Comparison of ENCODE assay signal across 14 cellular contexts in the genomic region with DNA sequence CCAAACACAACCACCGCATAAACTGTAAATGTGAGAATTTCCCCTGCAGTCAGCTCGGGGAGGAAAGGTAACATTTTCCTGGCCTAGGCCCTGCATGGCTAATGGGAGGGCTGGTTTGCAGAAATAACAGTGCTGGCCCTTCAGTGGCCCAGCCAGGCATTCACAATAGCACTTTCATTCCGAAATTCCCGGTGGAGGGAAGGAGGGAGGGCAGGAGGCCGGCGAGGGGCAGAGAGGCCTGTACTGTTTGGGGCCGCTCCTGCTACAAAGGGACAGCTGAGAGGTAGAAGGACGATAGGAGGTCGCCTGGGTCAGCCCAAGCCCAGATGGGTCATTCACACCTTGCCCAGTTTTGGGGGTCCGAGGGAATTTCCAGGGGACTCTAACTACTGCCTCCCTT. TPM values are rescaled to one million over a fixed set of nuclear protein-coding genes. Genes with fewer than 3 reads are reported as not detected.
"Had no signal": no experiment of that assay in that cellular context is flagged by ENCODE, and none has a peak within 500 bp of the region (broad histone marks: within the 10 kb centered on the region; RNA-seq: fewer than 3 reads in every experiment).

No MANE protein-coding gene starts in this region.

- H3K9me3 Mint-ChIP-seq: activated CD4-positive, alpha-beta memory T cell treated with anti-CD3 and anti-CD28 coated beads for 36 hours; activated naive CD8-positive, alpha-beta T cell treated with anti-CD3 and anti-CD28 coated beads, Interleukin-2, amount 10 ng/mL, durations not matched to agents 7 days and 5 days; activated T-cell treated with anti-CD3 and anti-CD28 coated beads, Interleukin-2, amount 50 U/mL, for 4 hours; naive B cell; stimulated activated naive CD8-positive, alpha-beta T cell treated with anti-CD3 and anti-CD28 coated beads, Interleukin-15, Interleukin-2, amounts not matched to agents 100 ng/mL and 50 ng/mL, for 24 hours had no signal

- H3K27me3 Mint-ChIP-seq: activated naive CD8-positive, alpha-beta T cell treated with anti-CD3 and anti-CD28 coated beads, Interleukin-2, amount 10 ng/mL, durations not matched to agents 7 days and 5 days; stimulated activated naive CD8-positive, alpha-beta T cell treated with anti-CD3 and anti-CD28 coated beads, Interleukin-15, Interleukin-2, amounts not matched to agents 100 ng/mL and 50 ng/mL, for 24 hours had no signal

- H3K27ac ChIP-seq: foreskin keratinocyte, heart left ventricle, tibial artery, VCaP had no signal

- H3K27me3 ChIP-seq: foreskin keratinocyte, heart left ventricle had no signal

- H3K4me1 ChIP-seq: foreskin keratinocyte had no signal

- ATAC-seq: activated T-cell treated with anti-CD3 and anti-CD28 coated beads, Interleukin-2, amount 50 U/mL, for 4 hours; foreskin keratinocyte; heart left ventricle; left ventricle myocardium superior had no signal

- DNase-seq: activated CD4-positive, alpha-beta memory T cell treated with anti-CD3 and anti-CD28 coated beads for 36 hours; activated gamma-delta T cell treated with Interleukin-2 at 50 U/mL for 16 hours; activated naive CD8-positive, alpha-beta T cell treated with anti-CD3 and anti-CD28 coated beads, Interleukin-2, amount 10 ng/mL, durations not matched to agents 7 days and 5 days; activated T-cell treated with anti-CD3 and anti-CD28 coated beads, Interleukin-2, amount 50 U/mL, for 4 hours; foreskin keratinocyte; left ventricle myocardium superior; naive B cell; stimulated activated CD4-positive, alpha-beta T cell treated with anti-CD3 and anti-CD28 coated beads, Interleukin-4, amount 100 ng/mL, for 1 hour; stimulated activated CD8-positive, alpha-beta memory T cell treated with anti-CD3 and anti-CD28 coated beads, Interleukin-4, amount 100 ng/mL, for 48 hours; T1000 had no signal

- H3K9me3 ChIP-seq: heart left ventricle, tibial artery had no signal

- H3K36me3 ChIP-seq: heart left ventricle, tibial artery had no signal

- H3K4me3 Mint-ChIP-seq: activated CD4-positive, alpha-beta memory T cell treated with anti-CD3 and anti-CD28 coated beads for 36 hours; activated naive CD8-positive, alpha-beta T cell treated with anti-CD3 and anti-CD28 coated beads, Interleukin-2, amount 10 ng/mL, durations not matched to agents 7 days and 5 days; activated T-cell treated with anti-CD3 and anti-CD28 coated beads, Interleukin-2, amount 50 U/mL, for 4 hours; stimulated activated naive CD8-positive, alpha-beta T cell treated with anti-CD3 and anti-CD28 coated beads, Interleukin-15, Interleukin-2, amounts not matched to agents 100 ng/mL and 50 ng/mL, for 24 hours had no signal

- H3K27ac Mint-ChIP-seq: activated CD4-positive, alpha-beta memory T cell treated with anti-CD3 and anti-CD28 coated beads for 36 hours; activated naive CD8-positive, alpha-beta T cell treated with anti-CD3 and anti-CD28 coated beads, Interleukin-2, amount 10 ng/mL, durations not matched to agents 7 days and 5 days; naive B cell; stimulated activated naive CD8-positive, alpha-beta T cell treated with anti-CD3 and anti-CD28 coated beads, Interleukin-15, Interleukin-2, amounts not matched to agents 100 ng/mL and 50 ng/mL, for 24 hours had no signal

- H3K4me3 ChIP-seq: heart left ventricle, tibial artery had no signal

RNA-seq across cellular contexts. Expression of gene CYP26B1, which starts 11.3 kb away (rescaled TPM):
- total RNA-seq: activated CD4-positive, alpha-beta memory T cell treated with anti-CD3 and anti-CD28 coated beads for 36 hours; activated naive CD8-positive, alpha-beta T cell treated with anti-CD3 and anti-CD28 coated beads, Interleukin-2, amount 10 ng/mL, durations not matched to agents 7 days and 5 days had no signal
